In the genomic region with DNA sequence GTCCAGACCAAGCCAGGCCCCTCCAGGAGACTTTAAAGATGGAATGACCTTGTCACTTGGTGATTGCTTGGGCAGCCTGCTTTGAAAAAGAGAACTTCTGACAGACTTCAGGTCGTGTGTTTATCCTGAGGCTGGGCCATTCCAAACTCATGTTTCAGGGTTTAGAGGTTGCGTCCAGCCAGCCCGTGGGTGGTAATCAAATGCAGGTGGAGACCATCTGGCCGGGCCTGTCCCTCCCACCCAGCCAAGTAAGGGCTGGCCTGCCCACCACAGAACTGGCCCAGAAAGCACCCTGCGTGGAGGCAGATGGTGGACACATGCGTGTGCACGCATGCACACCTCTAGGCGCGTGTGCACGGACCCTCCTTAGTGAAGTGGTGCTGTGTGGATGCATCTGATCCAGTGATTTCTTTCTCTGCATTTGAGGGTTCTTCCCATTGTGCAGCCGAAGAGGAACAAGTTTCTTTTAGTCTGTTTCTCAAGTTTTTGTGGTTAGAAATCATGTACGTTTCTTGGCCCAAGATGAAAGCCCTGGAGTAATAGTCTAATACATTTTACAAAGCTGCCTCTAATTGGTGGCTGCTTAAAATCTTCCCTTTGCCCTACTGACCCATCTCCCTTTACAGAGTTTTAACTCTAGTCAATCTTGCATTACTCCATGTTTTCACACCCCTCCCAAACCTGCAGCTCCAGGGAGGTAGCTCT, we compare ENCODE assay signal across 1 cellular context.
TF ChIP-seq lines count a peak whose summit lies in the region.

No MANE protein-coding gene starts in this region.

TF ChIP-seq in IMR-90, 13 proteins besides CTCF, POLR2A, EP300 and RAD21:
- TF ChIP-seq CEBPB (IDR thresholded peaks at IDR 0.05; ENCODE audit: low read depth, low read length) (peak; percentile 27; the same call in 1 of the 2 replicates), MXI1 (IDR thresholded peaks at IDR 0.05; ENCODE audit: borderline replicate concordance, low read depth, low read length) (0 out of 2 replicates have a peak, but pooled peaks have one; percentile 39), FOS (IDR thresholded peaks at IDR 0.05; ENCODE audit: low read depth, low read length) (peak; percentile 46), RCOR1 (IDR thresholded peaks at IDR 0.05; ENCODE audit: insufficient replicate concordance, low read length) (peak; percentile 92), RFX5 (IDR thresholded peaks at IDR 0.05; ENCODE audit: low read depth, low read length) (no peak)
